8 cellular contexts compared by ENCODE assay signal in the genomic region with DNA sequence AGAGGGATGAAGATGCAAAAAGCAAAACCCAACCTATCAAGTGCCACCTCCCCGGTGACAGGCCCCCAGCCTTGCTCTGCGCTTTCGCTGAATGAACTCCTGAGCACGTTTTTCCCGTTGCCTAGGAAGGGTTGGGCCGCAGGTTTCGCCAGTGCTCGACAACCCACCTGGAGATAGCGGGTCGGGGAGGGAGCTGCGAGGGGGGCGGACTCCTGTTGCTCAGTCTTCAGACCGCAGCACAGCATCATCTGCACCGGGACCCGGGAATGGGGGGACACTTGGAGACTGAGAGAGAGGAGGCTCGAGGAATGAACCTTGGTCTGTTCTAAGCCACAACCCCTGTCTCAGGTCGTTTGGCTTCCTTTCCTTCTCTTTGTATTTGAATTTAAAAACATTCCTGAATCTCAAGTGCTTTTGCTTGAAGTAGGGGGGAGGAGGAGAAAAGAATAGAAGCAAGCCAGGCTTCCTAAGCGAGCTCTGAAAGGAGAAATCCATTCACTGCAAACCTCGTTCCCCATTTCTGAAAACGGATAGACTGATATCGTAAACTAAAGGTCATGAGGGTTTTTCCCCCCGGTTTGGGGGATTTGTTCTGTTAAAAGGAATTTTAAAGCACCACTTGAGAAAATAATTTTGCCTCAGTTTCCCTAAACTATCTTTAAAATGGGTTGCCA. TPM values are rescaled to one million over a fixed set of nuclear protein-coding genes. Genes with fewer than 3 reads are reported as not detected.
A peak's percentile ranks its signal among the peaks of the same experiment; 100 is the strongest.
DNase-seq lines count a peak whose midpoint lies in the region; ATAC-seq and TF ChIP-seq lines count a peak whose summit lies in the region.

No MANE protein-coding gene starts in this region.

- no peaks in the 10 kb centered on the region for H3K9me3 Mint-ChIP-seq in T-cell

- H3K36me3 ChIP-seq in GM23248 (ENCODE audit: low read depth) (0 out of 2 replicates have a peak, but pooled peaks cover 6% of the 10 kb centered on the region), muscle layer of colon (ENCODE audit: insufficient read depth, low read length) (no peaks in the 10 kb centered on the region), thoracic aorta (no peaks in the 10 kb centered on the region), uterus (no peaks in the 10 kb centered on the region)

- peak overlapping the region; percentile 94 for H3K4me2 ChIP-seq in GM23248 (ENCODE audit: unreplicated experiment)

- H3K79me2 ChIP-seq in GM23248 (ENCODE audit: insufficient read depth): peaks cover 44% of the 10 kb centered on the region

- H3K9ac ChIP-seq in GM23248 (peak overlapping the region; percentile 76), muscle layer of colon (ENCODE audit: low read length) (no peak overlapping the region)

- peak overlapping the region; percentile 80 to 89 (median 81) for H3K4me3 Mint-ChIP-seq in T-cell

- H3K4me1 ChIP-seq in GM23248 (ENCODE audit: insufficient read depth) (peaks cover 19% of the 10 kb centered on the region), muscle layer of colon (ENCODE audit: insufficient read depth, low read length) (peaks cover 11% of the 10 kb centered on the region), thoracic aorta (ENCODE audit: control insufficient read depth in 1 of 2, low read depth in 2 of 2) (peaks cover 5 to 13% of the 10 kb centered on the region in 2 donors), uterus (no peaks in the 10 kb centered on the region)

- H4K20me1 ChIP-seq in GM23248 (ENCODE audit: insufficient read depth): no peaks in the 10 kb centered on the region

- H3K9me2 ChIP-seq in GM23248 (ENCODE audit: insufficient read depth): no peaks in the 10 kb centered on the region

- H3K9me3 ChIP-seq in GM23248 (ENCODE audit: low read depth) (no peaks in the 10 kb centered on the region), muscle layer of colon (ENCODE audit: low read length) (no peaks in the 10 kb centered on the region), thoracic aorta (no peaks in the 10 kb centered on the region), uterus (no peaks in the 10 kb centered on the region)

- H3K27me3 Mint-ChIP-seq in T-cell: peaks cover 0 to 12% of the 10 kb centered on the region in 2 donors

- H3K27ac ChIP-seq in GM23248: no peak overlapping the region
- no peak overlapping the region for H3K27ac ChIP-seq in muscle layer of colon (ENCODE audit: low read depth, low read length)
- no peak overlapping the region for H3K27ac ChIP-seq in thoracic aorta
- H3K27ac ChIP-seq in uterus: no peak overlapping the region

- CTCF ChIA-PET in T-cell (lab: Charles Lee): interaction anchor here in 1 of 2 donors (0.6 kb wide), 1 partner anchor 1123 kb away, joined by 3 read pairs; no protein-coding TSS in a partner anchor

- peak overlapping the region; percentile 93 for H3K4me3 ChIP-seq in GM23248
- H3K4me3 ChIP-seq in muscle layer of colon (ENCODE audit: low read depth in 1 of 2, low read length in 2 of 2): peak overlapping the region; percentile 47 to 64
- H3K4me3 ChIP-seq in thoracic aorta: peak overlapping the region; percentile 77
- H3K4me3 ChIP-seq in uterus: no peak overlapping the region

- H2AFZ ChIP-seq in GM23248: peak overlapping the region; percentile 94

- 1 to 2% methylated on average over 22 of the region's 22 CpGs for WGBS in GM23248 (ENCODE audit: low coverage in 1 of 2, low lambda C conversion rate in 2 of 2, missing lambda C conversion rate in 2 of 2), 2 experiments

- intact Hi-C loops in uterus (cut with DNase I; ENCODE audit: low total_unique reads): no loop called here

- DNase-seq in GM23248 (peak; percentile 46), T-cell (peak in 11 of 34 experiments; percentile 0 to 30 (median 13)), dermis blood vessel endothelial cell (peak; percentile 33), thoracic aorta (ENCODE audit: low spot score) (no peak), uterus (no peak)
- no peak for DNase-seq in NK-92 treated with Interleukin-12 subunit alpha and Interleukin-12 subunit beta, amount 100 ng/mL, for 24 hours (lab: John Stamatoyannopoulos, UW)

- H3K4me1 Mint-ChIP-seq in T-cell: peaks cover 49 to 68% (median 57%) of the 10 kb centered on the region in 3 donors

- ATAC-seq in T-cell (replicated peaks in 1 of 4): peak; percentile 23 to 35 (median 26)
- no peak for ATAC-seq in thoracic aorta (ENCODE audit: insufficient number of reproducible peaks, low FRiP score, low read depth)
- no peak for ATAC-seq in HG03565 (IDR thresholded peaks at IDR 0.05; ENCODE audit: unreplicated experiment)

- H3K27ac Mint-ChIP-seq in T-cell: peak overlapping the region; percentile 47 to 77

- no peaks in the 10 kb centered on the region for H3K27me3 ChIP-seq in GM23248 (replicated peaks; ENCODE audit: insufficient read depth)
- peaks cover 13 to 23% of the 10 kb centered on the region in 2 donors for H3K27me3 ChIP-seq in muscle layer of colon (ENCODE audit: control insufficient read depth in 1 of 2, insufficient read depth in 2 of 2, low read length in 2 of 2)
- H3K27me3 ChIP-seq in thoracic aorta (replicated peaks; ENCODE audit: insufficient read depth): no peaks in the 10 kb centered on the region
- no peaks in the 10 kb centered on the region for H3K27me3 ChIP-seq in uterus

- H3K36me3 Mint-ChIP-seq in T-cell: peaks cover 8% of the 10 kb centered on the region

- no peak for TF ChIP-seq CTCF in thoracic aorta (IDR thresholded peaks at IDR 0.05)
- no peak for TF ChIP-seq CTCF in uterus (IDR thresholded peaks at IDR 0.05)

- POLR2A ChIA-PET in T-cell (lab: Charles Lee): no interaction called here

- no peak for TF ChIP-seq POLR2A in uterus (IDR thresholded peaks at IDR 0.05)

- in situ Hi-C loops in GM23248 (cut with MboI): no loop called here

- peaks cover 7% of the 10 kb centered on the region for H3F3A ChIP-seq in GM23248 (ENCODE audit: insufficient read depth)

RNA-seq across cellular contexts. Expression of gene AK5, which starts 1.2 kb away (rescaled TPM):
- total RNA-seq in GM23248 (2014; rRNA removed; shearing (Covaris generic)): 65.3 and 81.3 TPM in 2 replicates
- polyA plus RNA-seq in GM23248 (2016; fragmentation: Nextera tagmentation; extraction: Ambion mirVana): 78.8 and 83.9 TPM in 2 replicates
- total RNA-seq in T-cell: 10 to 100 TPM; 13.9 to 29.2 (median 26.3) TPM
- 20.1 and 40.3 TPM in 2 replicates for total RNA-seq in dermis blood vessel endothelial cell
- 1 to 10 TPM in 1 of 2 donors, under 1 TPM in 1; 0.56 to 1.4 TPM for total RNA-seq in thoracic aorta
- total RNA-seq in uterus: 1 to 10 TPM in 1 of 4 donors, under 1 TPM in 1, not detected in 2; 0.88 to 4.6 TPM

Comparison
In these comparisons a context has a peak if more than half of its experiments do, and no peak if none do; other contexts are left out.
1. DNase-seq: peak in GM23248 (single experiment) and dermis blood vessel endothelial cell (single experiment); none in thoracic aorta (single experiment), uterus (0 of 2) and NK-92 treated with Interleukin-12 subunit alpha and Interleukin-12 subunit beta, amount 100 ng/mL, for 24 hours (single experiment).
2. H3K4me3 ChIP-seq: peak in GM23248 (single experiment), muscle layer of colon (2 of 2) and thoracic aorta (single experiment); none in uterus (0 of 2).
3. ATAC-seq: peak in T-cell (4 of 4); none in thoracic aorta (single experiment) and HG03565 (single experiment).